ENCODE assay signal across 12 cellular contexts in genomic region chr15:98609144-98609852, GRCh38. TPM values are rescaled to one million over a fixed set of nuclear protein-coding genes. Genes with fewer than 3 reads are reported as not detected.
DNase-seq lines count a peak whose midpoint lies in the region; ATAC-seq and TF ChIP-seq lines count a peak whose summit lies in the region.
"Had no signal": no experiment of that assay in that cellular context is flagged by ENCODE, and none has a peak within 500 bp of the region (broad histone marks: within the 10 kb centered on the region; RNA-seq: fewer than 3 reads in every experiment).

No MANE protein-coding gene starts in this region.

- H3K9me3 Mint-ChIP-seq in HFFc6 = no peaks in the 10 kb centered on the region

- no peak overlapping the region for H3K27ac Mint-ChIP-seq in HFFc6

- peaks cover 10% of the 10 kb centered on the region for H3K4me1 Mint-ChIP-seq in HFFc6 (ENCODE audit: low read depth)

- 61 to 74% (median 66%) methylated on average over 7 to 9 of the region's 9 CpGs for WGBS in adrenal gland, 4 donors
- 69 to 75% methylated on average over 7 to 9 of the region's 9 CpGs for WGBS in testis, 2 donors

- DNase-seq in AG08395 (ENCODE audit: low spot score) (peak; percentile 40), HFFc6 (peak; percentile 55), adipocyte (ENCODE audit: low read depth) (peak; percentile 47), iris pigment epithelial cell (ENCODE audit: low read depth) (peak; percentile 52), adrenal gland (no peak), testis (no peak), NCI-H748 (lab: John Stamatoyannopoulos, UW; ENCODE audit: unreplicated experiment) (no peak)
- DNase-seq: activated CD8-positive, alpha-beta memory T cell treated with anti-CD3 and anti-CD28 coated beads for 24 hours; anterior cingulate cortex; NCI-H2029 treated with DMSO at 0.1 percent for 48 hours had no signal

- H3K4me1 ChIP-seq in adipocyte (ENCODE audit: control insufficient read depth, insufficient read depth, low read length) = no peaks in the 10 kb centered on the region
- H3K4me1 ChIP-seq in adrenal gland (replicated peaks in 1 of 2) = no peaks in the 10 kb centered on the region
- H3K4me1 ChIP-seq in testis = no peaks in the 10 kb centered on the region

- H3K36me3 ChIP-seq in adipocyte (ENCODE audit: control insufficient read depth, insufficient read depth, low read length, severe bottlenecking) (no peaks in the 10 kb centered on the region), adrenal gland (replicated peaks in 1 of 2) (no peaks in the 10 kb centered on the region), testis (ENCODE audit: low read depth, missing control alignments) (no peaks in the 10 kb centered on the region)
- H3K36me3 ChIP-seq: BLaER1 treated with 17β-estradiol and CSF1 and Interleukin-3, amounts not matched to agents 10 nM and 100 nM had no signal

- intact Hi-C loops in adrenal gland (cut with DNase I) = no loop called here
- intact Hi-C loops in testis (cut with DNase I; ENCODE audit: low total_unique reads) = no loop called here

- no peaks in the 10 kb centered on the region for H3K9me3 ChIP-seq in adipocyte (ENCODE audit: control insufficient read depth, low read length)
- H3K9me3 ChIP-seq in adrenal gland (replicated peaks in 1 of 3) = no peaks in the 10 kb centered on the region
- H3K9me3 ChIP-seq in testis = no peaks in the 10 kb centered on the region
- H3K9me3 ChIP-seq: BLaER1 treated with 17β-estradiol and CSF1 and Interleukin-3, amounts not matched to agents 10 nM and 100 nM had no signal

- TF ChIP-seq POLR2A in adrenal gland (IDR thresholded peaks at IDR 0.05) (no peak), testis (IDR thresholded peaks at IDR 0.05) (no peak)

- ATAC-seq in HG03342 (IDR thresholded peaks at IDR 0.05; ENCODE audit: unreplicated experiment) = no peak

- H3K27me3 ChIP-seq in adipocyte (replicated peaks; ENCODE audit: control insufficient read depth, insufficient read depth, low read length) = peaks cover 19% of the 10 kb centered on the region
- H3K27me3 ChIP-seq in adrenal gland = peaks cover 7% of the 10 kb centered on the region
- H3K27me3 ChIP-seq in testis = no peaks in the 10 kb centered on the region
- H3K27me3 ChIP-seq: BLaER1 treated with 17β-estradiol and CSF1 and Interleukin-3, amounts not matched to agents 10 nM and 100 nM had no signal

- H3K4me3 Mint-ChIP-seq in HFFc6 = no peak overlapping the region

- no peaks in the 10 kb centered on the region for H3K36me3 Mint-ChIP-seq in HFFc6 (ENCODE audit: low read depth)

- H3K27me3 Mint-ChIP-seq in HFFc6 (ENCODE audit: insufficient read depth) = peaks cover 9% of the 10 kb centered on the region

- no peak overlapping the region for H3K9ac ChIP-seq in adipocyte (ENCODE audit: low read length)
- H3K9ac ChIP-seq: BLaER1 treated with 17β-estradiol and CSF1 and Interleukin-3, amounts not matched to agents 10 nM and 100 nM had no signal

- no peak overlapping the region for H3K4me3 ChIP-seq in adipocyte (ENCODE audit: low read length)
- H3K4me3 ChIP-seq in adrenal gland = no peak overlapping the region
- H3K4me3 ChIP-seq in testis = no peak overlapping the region
- H3K4me3 ChIP-seq: BLaER1 treated with 17β-estradiol and CSF1 and Interleukin-3, amounts not matched to agents 10 nM and 100 nM had no signal

- no peak overlapping the region for H3K27ac ChIP-seq in adrenal gland
- H3K27ac ChIP-seq in testis = no peak overlapping the region
- H3K27ac ChIP-seq: BLaER1 treated with 17β-estradiol and CSF1 and Interleukin-3, amounts not matched to agents 10 nM and 100 nM had no signal

- TF ChIP-seq CTCF in HFFc6 (IDR thresholded peaks at IDR 0.05) (no peak), adrenal gland (IDR thresholded peaks at IDR 0.05) (no peak), testis (IDR thresholded peaks at IDR 0.05) (no peak)

RNA-seq across cellular contexts. Expression of gene IGF1R, which starts 39.0 kb away (rescaled TPM):
- 10 to 100 TPM; 46.7 to 61.9 (median 50.1) TPM for total RNA-seq in HFFc6 (2021; fragmentation: NEBNext Ultra II Directional; extraction: Animal tissue kit (Norgen Biotek cat#: 25700))
- total RNA-seq in adrenal gland = 100 to 1,000 TPM in 1 of 8 donors, 10 to 100 TPM in 7; 44.1 to 138 (median 72.5) TPM
- 10 to 100 TPM in 2 of 3 donors, 1 to 10 TPM in 1; 8.6 to 27.4 (median 11.2) TPM for polyA plus RNA-seq in adrenal gland
- total RNA-seq in testis = 100 to 1,000 TPM; 157 to 172 TPM
- 25.8 TPM for polyA plus RNA-seq in testis (ENCODE audit: insufficient read depth, low read depth, low replicate concordance)

Comparison
In these comparisons a context has a peak if more than half of its experiments do, and no peak if none do; other contexts are left out.
1. DNase-seq: peak in AG08395 (single experiment), HFFc6 (single experiment), adipocyte (single experiment) and iris pigment epithelial cell (single experiment); none in adrenal gland (0 of 7), testis (single experiment) and NCI-H748 (single experiment).